34 cellular contexts compared by ENCODE assay signal in genomic region chrX:148577711-148578110, GRCh38.
"Had no signal": no experiment of that assay in that cellular context is flagged by ENCODE, and none has a peak within 500 bp of the region (broad histone marks: within the 10 kb centered on the region; RNA-seq: fewer than 3 reads in every experiment).

No MANE protein-coding gene starts in this region.

- ATAC-seq: activated CD4-positive, CD25-positive, alpha-beta regulatory T cell treated with anti-CD3 and anti-CD28 coated beads, Interleukin-2, amount 50 U/mL, for 24 hours; left colon; psoas muscle; upper lobe of right lung had no signal

- DNase-seq: activated CD4-positive, alpha-beta T cell treated with anti-CD3 and anti-CD28 coated beads for 48 hours; activated CD4-positive, alpha-beta T cell treated with anti-CD3 and anti-CD28 coated beads, Interleukin-2, amount 50 U/mL, for 48 hours; activated CD8-positive, alpha-beta memory T cell treated with anti-CD3 and anti-CD28 coated beads, Interleukin-2, amount 50 U/mL, for 4 hours; activated effector memory CD4-positive, alpha-beta T cell treated with anti-CD3 and anti-CD28 coated beads, Interleukin-2, amount 50 U/mL, for 16 hours; activated naive CD4-positive, alpha-beta T cell treated with anti-CD3 and anti-CD28 coated beads, Interleukin-2, amount 10 ng/mL, durations not matched to agents 7 days and 5 days; activated naive CD8-positive, alpha-beta T cell treated with anti-CD3 and anti-CD28 coated beads, Interleukin-2, amount 10 ng/mL, durations not matched to agents 7 days and 5 days; activated T-cell treated with anti-CD3 and anti-CD28 coated beads, Interleukin-2, amount 50 U/mL, for 1 hour; central memory CD4-positive, alpha-beta T cell; dermis blood vessel endothelial cell; effector CD4-positive, alpha-beta T cell; head of caudate nucleus; immature natural killer cell; kidney; left colon; naive B cell; nucleus accumbens; psoas muscle; sigmoid colon; stimulated activated CD4-positive, alpha-beta T cell treated with anti-CD3 and anti-CD28 coated beads, Interleukin-15, amount 100 ng/mL, for 24 hours; stimulated activated CD4-positive, alpha-beta T cell treated with anti-CD3 and anti-CD28 coated beads, Interleukin-2, amount 100 ng/mL, for 24 hours; stimulated activated naive CD4-positive, alpha-beta T cell; T-helper 9 cell; tibial artery; upper lobe of right lung had no signal

- H3K36me3 Mint-ChIP-seq: activated naive CD4-positive, alpha-beta T cell treated with anti-CD3 and anti-CD28 coated beads, Interleukin-2, amount 10 ng/mL, durations not matched to agents 7 days and 5 days; activated naive CD8-positive, alpha-beta T cell treated with anti-CD3 and anti-CD28 coated beads, Interleukin-2, amount 10 ng/mL, durations not matched to agents 7 days and 5 days; immature natural killer cell; mesothelial cell of epicardium; naive B cell had no signal

- H3K4me3 Mint-ChIP-seq: activated naive CD4-positive, alpha-beta T cell treated with anti-CD3 and anti-CD28 coated beads, Interleukin-2, amount 10 ng/mL, durations not matched to agents 7 days and 5 days; activated naive CD8-positive, alpha-beta T cell treated with anti-CD3 and anti-CD28 coated beads, Interleukin-2, amount 10 ng/mL, durations not matched to agents 7 days and 5 days; activated T-helper 1 cell treated with anti-CD3 and anti-CD28 coated beads, Interleukin-12 subunit alpha, Interleukin-12 subunit beta, Interleukin-2, Interleukin-4 antibody, amounts not matched to agents 30 ng/mL and 10 ng/mL and 1 ng/mL, durations not matched to agents 14 hours and 24 hours and 36 hours; immature natural killer cell; mesothelial cell of epicardium; naive B cell; neural crest cell; T-helper 1 cell treated with Interleukin-12 subunit alpha and Interleukin-12 subunit beta and Interleukin-4 antibody, amounts not matched to agents 30 μg/mL and 1 μg/mL, for 36 hours had no signal

- H3K36me3 ChIP-seq: breast epithelium, sigmoid colon, suprapubic skin, tibial artery, upper lobe of right lung had no signal

- H3K27ac ChIP-seq: breast epithelium, epithelial cell of prostate, parathyroid adenoma, psoas muscle, sigmoid colon, suprapubic skin, tibial artery, upper lobe of right lung, VCaP had no signal

- H3K27me3 Mint-ChIP-seq: activated naive CD4-positive, alpha-beta T cell treated with anti-CD3 and anti-CD28 coated beads, Interleukin-2, amount 10 ng/mL, durations not matched to agents 7 days and 5 days; activated naive CD8-positive, alpha-beta T cell treated with anti-CD3 and anti-CD28 coated beads, Interleukin-2, amount 10 ng/mL, durations not matched to agents 7 days and 5 days; naive B cell had no signal

- H3K4me3 ChIP-seq: breast epithelium, psoas muscle, sigmoid colon, suprapubic skin, tibial artery, upper lobe of right lung had no signal

- H3K9me3 Mint-ChIP-seq: activated naive CD4-positive, alpha-beta T cell treated with anti-CD3 and anti-CD28 coated beads, Interleukin-2, amount 10 ng/mL, durations not matched to agents 7 days and 5 days; activated naive CD8-positive, alpha-beta T cell treated with anti-CD3 and anti-CD28 coated beads, Interleukin-2, amount 10 ng/mL, durations not matched to agents 7 days and 5 days; immature natural killer cell; T-helper 1 cell treated with Interleukin-12 subunit alpha and Interleukin-12 subunit beta and Interleukin-4 antibody, amounts not matched to agents 30 μg/mL and 1 μg/mL, for 36 hours had no signal

- H3K9me3 ChIP-seq: breast epithelium, psoas muscle, sigmoid colon, suprapubic skin, tibial artery, upper lobe of right lung had no signal

- H3K27ac Mint-ChIP-seq: activated naive CD4-positive, alpha-beta T cell treated with anti-CD3 and anti-CD28 coated beads, Interleukin-2, amount 10 ng/mL, durations not matched to agents 7 days and 5 days; activated naive CD8-positive, alpha-beta T cell treated with anti-CD3 and anti-CD28 coated beads, Interleukin-2, amount 10 ng/mL, durations not matched to agents 7 days and 5 days; activated T-helper 1 cell treated with anti-CD3 and anti-CD28 coated beads, Interleukin-12 subunit alpha, Interleukin-12 subunit beta, Interleukin-2, Interleukin-4 antibody, amounts not matched to agents 30 ng/mL and 10 ng/mL and 1 ng/mL, durations not matched to agents 14 hours and 24 hours and 36 hours; immature natural killer cell; mesothelial cell of epicardium; naive B cell; T-helper 1 cell treated with Interleukin-12 subunit alpha and Interleukin-12 subunit beta and Interleukin-4 antibody, amounts not matched to agents 30 μg/mL and 1 μg/mL, for 36 hours had no signal

- H3K27me3 ChIP-seq: sigmoid colon, suprapubic skin, tibial artery, upper lobe of right lung had no signal

- H3K4me1 Mint-ChIP-seq: activated naive CD4-positive, alpha-beta T cell treated with anti-CD3 and anti-CD28 coated beads, Interleukin-2, amount 10 ng/mL, durations not matched to agents 7 days and 5 days; activated naive CD8-positive, alpha-beta T cell treated with anti-CD3 and anti-CD28 coated beads, Interleukin-2, amount 10 ng/mL, durations not matched to agents 7 days and 5 days; naive B cell; neural crest cell had no signal
